In genomic region chr13:97329331-97329730, GRCh38 we compare ENCODE assay signal across 16 cellular contexts.
A peak's percentile ranks its signal among the peaks of the same experiment; 100 is the strongest.
DNase-seq lines count a peak whose midpoint lies in the region; ATAC-seq and FAIRE-seq lines count a peak whose summit lies in the region.
"Had no signal": no experiment of that assay in that cellular context is flagged by ENCODE, and none has a peak within 500 bp of the region (broad histone marks: within the 10 kb centered on the region; RNA-seq: fewer than 3 reads in every experiment).

No MANE protein-coding gene starts in this region.

- H3K4me1 ChIP-seq in SJSA1 (replicated peaks) (peaks cover 24% of the 10 kb centered on the region), trophoblast cell (ENCODE audit: control insufficient read depth in 1 of 2, insufficient read depth in 2 of 2, low read length in 2 of 2) (peaks cover 5 to 11% of the 10 kb centered on the region in 2 experiments)
- H3K4me1 ChIP-seq: parathyroid adenoma had no signal

- H4K8ac ChIP-seq in trophoblast cell (ENCODE audit: low read depth, low read length): peak overlapping the region; percentile 46

- H3K14ac ChIP-seq in trophoblast cell (ENCODE audit: low read length): peak overlapping the region; percentile 21

- H3K9ac ChIP-seq in trophoblast cell (ENCODE audit: low read length): no peak overlapping the region
- H3K9ac ChIP-seq: parathyroid adenoma, SK-N-SH had no signal

- no peak overlapping the region for H3K4me3 ChIP-seq in SJSA1
- H3K4me3 ChIP-seq in trophoblast cell (ENCODE audit: low read depth, low read length): no peak overlapping the region
- H3K4me3 ChIP-seq: mucosa of descending colon had no signal

- whole genome bisulfite sequencing in trophoblast cell (ENCODE audit: extremely low coverage, insufficient coverage, insufficient read length): no CpG with 5 or more reads among the region's 4 CpGs

- no peak overlapping the region for H3K23ac ChIP-seq in trophoblast cell (ENCODE audit: low read length)

- H3K27ac ChIP-seq in SJSA1 (peak overlapping the region; percentile 97), trophoblast cell (ENCODE audit: low read depth, low read length) (peak overlapping the region; percentile 24)
- H3K27ac ChIP-seq: parathyroid adenoma had no signal

- peak; percentile 11 for FAIRE-seq in GM19239 (lab: Jason Lieb, UNC)
- FAIRE-seq: endometrium, islet of Langerhans had no signal

- peaks cover 8% of the 10 kb centered on the region for H3K79me1 ChIP-seq in trophoblast cell (ENCODE audit: low read length)

- H2BK120ac ChIP-seq in trophoblast cell (ENCODE audit: insufficient read depth, low read length, poor library complexity): no peak overlapping the region

- H3K27me3 ChIP-seq in SJSA1 (replicated peaks): no peaks in the 10 kb centered on the region
- H3K27me3 ChIP-seq in trophoblast cell (ENCODE audit: insufficient read depth, low read length): no peaks in the 10 kb centered on the region

- peaks cover 6% of the 10 kb centered on the region for H3K79me2 ChIP-seq in trophoblast cell (ENCODE audit: control insufficient read depth, insufficient read depth, low read length, poor library complexity)
- H3K79me2 ChIP-seq: parathyroid adenoma had no signal

- H2BK5ac ChIP-seq in trophoblast cell (ENCODE audit: low read depth, low read length, poor library complexity): peak overlapping the region; percentile 36

- no peak overlapping the region for H3K4me2 ChIP-seq in trophoblast cell (ENCODE audit: low read length)

- in situ Hi-C loops in KBM-7 (cut with MboI; ENCODE audit: low pct_unique_long_range_greater_than_20kb, low sequenced_read_pairs): loop anchor here (25.0 kb wide), 1 partner anchor 217 kb away; no protein-coding TSS in a partner anchor

- peak overlapping the region; percentile 52 for H2AK5ac ChIP-seq in trophoblast cell (ENCODE audit: low read length)

- peak overlapping the region; percentile 58 for H4K12ac ChIP-seq in trophoblast cell (ENCODE audit: low read depth, low read length)

- peak overlapping the region; percentile 35 for H3K18ac ChIP-seq in trophoblast cell (ENCODE audit: low read length)

- H3K36me3 ChIP-seq in SJSA1: peaks cover 7% of the 10 kb centered on the region; the same call in 1 of the 2 replicates
- H3K36me3 ChIP-seq in trophoblast cell (ENCODE audit: control insufficient read depth in 1 of 2, insufficient read depth in 2 of 2, low read length in 2 of 2): peaks cover 9 to 11% of the 10 kb centered on the region in 2 experiments

- H3K9me3 ChIP-seq in SJSA1 (replicated peaks) (no peaks in the 10 kb centered on the region), trophoblast cell (ENCODE audit: insufficient read depth, low read depth, low read length) (no peaks in the 10 kb centered on the region)
- H3K9me3 ChIP-seq: mucosa of descending colon, SK-N-SH had no signal

- no peak for DNase-seq in GM19239 (ENCODE audit: insufficient read length, low spot score)
- no peak for DNase-seq in SJSA1 (ENCODE audit: low read depth in 1 of 2, low spot score in 2 of 2)
- peak; percentile 9 for DNase-seq in glomerular visceral epithelial cell (ENCODE audit: extremely low spot score)
- no peak for DNase-seq in trophoblast cell
- no peak for DNase-seq in KBM-7
- DNase-seq: activated T-cell treated with anti-CD3 and anti-CD28 coated beads, Interleukin-2, amount 50 U/mL, for 4 hours; mucosa of descending colon; NCI-H1930; NCI-H524; SK-N-SH had no signal

- H4K91ac ChIP-seq in trophoblast cell (ENCODE audit: low read depth, low read length): peak overlapping the region; percentile 25

- no peak for ATAC-seq in HG03196 (IDR thresholded peaks at IDR 0.05; ENCODE audit: unreplicated experiment)
- ATAC-seq in GM18873 (IDR thresholded peaks at IDR 0.05; ENCODE audit: low FRiP score, unreplicated experiment): no peak
- no peak for ATAC-seq in HG03469 (IDR thresholded peaks at IDR 0.05; ENCODE audit: unreplicated experiment)
- ATAC-seq: activated T-cell treated with anti-CD3 and anti-CD28 coated beads, Interleukin-2, amount 50 U/mL, for 4 hours; mucosa of descending colon had no signal

- peak overlapping the region; percentile 69 for H2BK12ac ChIP-seq in trophoblast cell (ENCODE audit: low read length)

- H2AFZ ChIP-seq in trophoblast cell (ENCODE audit: insufficient read depth, low read length, poor library complexity): no peak overlapping the region
- H2AFZ ChIP-seq: parathyroid adenoma had no signal

- H3K4ac ChIP-seq in trophoblast cell (ENCODE audit: low read depth, low read length): peak overlapping the region; percentile 77
